Comparison of ENCODE assay signal across 15 cellular contexts in genomic region chr11:122138759-122139594, GRCh38. TPM values are rescaled to one million over a fixed set of nuclear protein-coding genes. Genes with fewer than 3 reads are reported as not detected.
DNase-seq lines count a peak whose midpoint lies in the region; ATAC-seq and TF ChIP-seq lines count a peak whose summit lies in the region.
"Had no signal": no experiment of that assay in that cellular context is flagged by ENCODE, and none has a peak within 500 bp of the region (broad histone marks: within the 10 kb centered on the region; RNA-seq: fewer than 3 reads in every experiment).

No MANE protein-coding gene starts in this region.

- peak overlapping the region; percentile 29 to 92 for H2BK12ac ChIP-seq in mesenchymal stem cell (ENCODE audit: low read length in 2 of 2)

- no peak overlapping the region for H4K91ac ChIP-seq in mesenchymal stem cell (ENCODE audit: low read length)

- peak overlapping the region; percentile 74; the same call in 1 of the 2 replicates for H3K27ac ChIP-seq in PC-9
- H3K27ac ChIP-seq in endodermal cell (ENCODE audit: low read depth, low read length), result no peak overlapping the region
- peak overlapping the region; percentile 44 for H3K27ac ChIP-seq in mesenchymal stem cell (ENCODE audit: low read length, poor library complexity, severe bottlenecking)
- no peak overlapping the region for H3K27ac ChIP-seq in neural progenitor cell
- no peak overlapping the region for H3K27ac ChIP-seq in CD8-positive, alpha-beta T cell (ENCODE audit: low read depth, low read length)

- H3K4me3 Mint-ChIP-seq in endodermal cell, result no peak overlapping the region
- H3K4me3 Mint-ChIP-seq in type B pancreatic cell, result no peak overlapping the region
- no peak overlapping the region for H3K4me3 Mint-ChIP-seq in neural progenitor cell
- H3K4me3 Mint-ChIP-seq in CD8-positive, alpha-beta T cell, result no peak overlapping the region
- H3K4me3 Mint-ChIP-seq: activated CD4-positive, alpha-beta memory T cell treated with anti-CD3 and anti-CD28 coated beads for 36 hours; activated T-helper 17 cell treated with anti-CD3 and anti-CD28 coated beads, Interleukin-2, amount 50 U/mL, for 72 hours had no signal

- no peak overlapping the region for H2BK15ac ChIP-seq in mesenchymal stem cell (ENCODE audit: low read depth, poor library complexity, severe bottlenecking)

- peak; percentile 54 for DNase-seq in EL
- no peak for DNase-seq in PC-9
- peak; percentile 37 for DNase-seq in endodermal cell
- peak; percentile 72 for DNase-seq in mesenchymal stem cell
- DNase-seq in type B pancreatic cell (ENCODE audit: extremely low spot score, unreplicated experiment), result no peak
- no peak for DNase-seq in neural progenitor cell (ENCODE audit: low spot score)
- DNase-seq in CD8-positive, alpha-beta T cell, result no peak
- DNase-seq: activated CD4-positive, alpha-beta memory T cell treated with anti-CD3 and anti-CD28 coated beads for 36 hours; foreskin fibroblast; NCI-H82; posterior cingulate gyrus; SHP77; T1000 had no signal

- H2AFZ ChIP-seq in PC-9, result no peak overlapping the region
- H2AFZ ChIP-seq in mesenchymal stem cell (ENCODE audit: low read depth, low read length), result no peak overlapping the region
- no peak overlapping the region for H2AFZ ChIP-seq in neural progenitor cell (replicated peaks)

- H3K9me3 ChIP-seq in PC-9 (ENCODE audit: insufficient read depth, low read depth) (no peaks in the 10 kb centered on the region; the same call in 1 of the 2 replicates), endodermal cell (ENCODE audit: control insufficient read depth, low read length) (no peaks in the 10 kb centered on the region), mesenchymal stem cell (ENCODE audit: control insufficient read depth, low read length) (no peaks in the 10 kb centered on the region), neural progenitor cell (ENCODE audit: low read depth) (no peaks in the 10 kb centered on the region)
- H3K9me3 ChIP-seq in CD8-positive, alpha-beta T cell (ENCODE audit: low read length), result no peaks in the 10 kb centered on the region

- peaks cover 89% of the 10 kb centered on the region for H3K27me3 Mint-ChIP-seq in endodermal cell (ENCODE audit: insufficient read depth)
- H3K27me3 Mint-ChIP-seq in type B pancreatic cell, result peaks cover 7% of the 10 kb centered on the region
- no peaks in the 10 kb centered on the region for H3K27me3 Mint-ChIP-seq in neural progenitor cell (ENCODE audit: insufficient read depth, low read depth)
- no peaks in the 10 kb centered on the region for H3K27me3 Mint-ChIP-seq in CD8-positive, alpha-beta T cell (ENCODE audit: low read depth)
- H3K27me3 Mint-ChIP-seq: activated CD4-positive, alpha-beta memory T cell treated with anti-CD3 and anti-CD28 coated beads for 36 hours; activated T-helper 17 cell treated with anti-CD3 and anti-CD28 coated beads, Interleukin-2, amount 50 U/mL, for 72 hours had no signal

- no peak overlapping the region for H3K27ac Mint-ChIP-seq in endodermal cell
- H3K27ac Mint-ChIP-seq in type B pancreatic cell, result no peak overlapping the region
- no peak overlapping the region for H3K27ac Mint-ChIP-seq in neural progenitor cell
- H3K27ac Mint-ChIP-seq in CD8-positive, alpha-beta T cell, result no peak overlapping the region
- H3K27ac Mint-ChIP-seq: activated CD4-positive, alpha-beta memory T cell treated with anti-CD3 and anti-CD28 coated beads for 36 hours; activated T-helper 17 cell treated with anti-CD3 and anti-CD28 coated beads, Interleukin-2, amount 50 U/mL, for 72 hours had no signal

- H3K79me1 ChIP-seq in mesenchymal stem cell (replicated peaks; ENCODE audit: low read length, poor library complexity, severe bottlenecking), result no peaks in the 10 kb centered on the region

- H3K23ac ChIP-seq in mesenchymal stem cell (ENCODE audit: low read length in 2 of 2), result no peak overlapping the region

- CTCF ChIA-PET in PC-9 (lab: Charles Lee), result no interaction called here
- CTCF ChIA-PET in CD8-positive, alpha-beta T cell (lab: Charles Lee), result no interaction called here

- peak overlapping the region; percentile 39 to 95 for H3K4ac ChIP-seq in mesenchymal stem cell (ENCODE audit: low read depth in 1 of 2, low read length in 2 of 2)

- H3K36me3 Mint-ChIP-seq in endodermal cell (ENCODE audit: low read depth), result no peaks in the 10 kb centered on the region
- H3K36me3 Mint-ChIP-seq in type B pancreatic cell, result peaks cover 4% of the 10 kb centered on the region
- H3K36me3 Mint-ChIP-seq in neural progenitor cell, result no peaks in the 10 kb centered on the region
- H3K36me3 Mint-ChIP-seq in CD8-positive, alpha-beta T cell, result no peaks in the 10 kb centered on the region
- H3K36me3 Mint-ChIP-seq: activated CD4-positive, alpha-beta memory T cell treated with anti-CD3 and anti-CD28 coated beads for 36 hours had no signal

- H3K79me2 ChIP-seq in PC-9 (ENCODE audit: low read depth) (peaks cover 17% of the 10 kb centered on the region; the same call in 1 of the 2 replicates), neural progenitor cell (ENCODE audit: low read depth) (no peaks in the 10 kb centered on the region)

- WGBS in endodermal cell (ENCODE audit: insufficient coverage in 1 of 2, insufficient read length in 1 of 2), 2 experiments, result 59 to 60% methylated on average over 3 to 4 of the region's 5 CpGs
- WGBS in mesenchymal stem cell, result 48% methylated on average over 3 of the region's 5 CpGs

- peak overlapping the region; percentile 61 to 82 for H3K18ac ChIP-seq in mesenchymal stem cell (ENCODE audit: low read depth in 1 of 2, low read length in 2 of 2)

- H3K9me3 Mint-ChIP-seq in endodermal cell (no peaks in the 10 kb centered on the region), type B pancreatic cell (no peaks in the 10 kb centered on the region), neural progenitor cell (no peaks in the 10 kb centered on the region)
- no peaks in the 10 kb centered on the region for H3K9me3 Mint-ChIP-seq in CD8-positive, alpha-beta T cell
- H3K9me3 Mint-ChIP-seq: activated CD4-positive, alpha-beta memory T cell treated with anti-CD3 and anti-CD28 coated beads for 36 hours; activated T-helper 17 cell treated with anti-CD3 and anti-CD28 coated beads, Interleukin-2, amount 50 U/mL, for 72 hours had no signal

- H3K4me1 ChIP-seq in PC-9 (replicated peaks; ENCODE audit: insufficient read depth), result peaks cover 55% of the 10 kb centered on the region
- no peaks in the 10 kb centered on the region for H3K4me1 ChIP-seq in endodermal cell (ENCODE audit: control insufficient read depth, insufficient read depth, low read length)
- H3K4me1 ChIP-seq in mesenchymal stem cell (ENCODE audit: control insufficient read depth, insufficient read depth, low read depth, low read length), result peaks cover 4% of the 10 kb centered on the region
- no peaks in the 10 kb centered on the region for H3K4me1 ChIP-seq in neural progenitor cell
- no peaks in the 10 kb centered on the region for H3K4me1 ChIP-seq in CD8-positive, alpha-beta T cell (ENCODE audit: insufficient read depth, low read length)

- H3K4me3 ChIP-seq in PC-9, result no peak overlapping the region
- no peak overlapping the region for H3K4me3 ChIP-seq in endodermal cell (ENCODE audit: low read length)
- peak overlapping the region in 1 of 2 experiments; percentile 31 for H3K4me3 ChIP-seq in mesenchymal stem cell (ENCODE audit: insufficient read depth in 1 of 2, low read depth in 1 of 2, low read length in 2 of 2)
- H3K4me3 ChIP-seq in neural progenitor cell, result no peak overlapping the region
- H3K4me3 ChIP-seq in CD8-positive, alpha-beta T cell (ENCODE audit: low read depth, low read length), result no peak overlapping the region

- no peak overlapping the region for H3K4me2 ChIP-seq in PC-9
- H3K4me2 ChIP-seq in mesenchymal stem cell (ENCODE audit: low read length, poor library complexity, severe bottlenecking), result no peak overlapping the region
- no peak overlapping the region for H3K4me2 ChIP-seq in neural progenitor cell

- POLR2A ChIA-PET in PC-9 (lab: Charles Lee; ENCODE audit: unreplicated experiment), result no interaction called here
- POLR2A ChIA-PET in CD8-positive, alpha-beta T cell (lab: Charles Lee), result no interaction called here

- H3F3A ChIP-seq in PC-9 (ENCODE audit: insufficient read depth, low read depth), result peaks cover 37% of the 10 kb centered on the region
- H3F3A ChIP-seq in neural progenitor cell (ENCODE audit: low read depth), result no peaks in the 10 kb centered on the region

- no peaks in the 10 kb centered on the region for H3K9me2 ChIP-seq in PC-9 (ENCODE audit: insufficient read depth)

- no peak overlapping the region for H3K9ac ChIP-seq in endodermal cell (ENCODE audit: extremely low read depth, low read length, poor library complexity, severe bottlenecking)
- H3K9ac ChIP-seq in mesenchymal stem cell (ENCODE audit: low read length), result peak overlapping the region; percentile 71
- H3K9ac ChIP-seq in neural progenitor cell, result no peak overlapping the region

- H3K36me3 ChIP-seq in PC-9 (ENCODE audit: low read depth) (peaks cover 11% of the 10 kb centered on the region), endodermal cell (ENCODE audit: control insufficient read depth, insufficient read depth, low read length) (no peaks in the 10 kb centered on the region), mesenchymal stem cell (ENCODE audit: control insufficient read depth in 1 of 2, insufficient read depth in 2 of 2, low read depth in 1 of 2, low read length in 2 of 2) (peaks cover 2 to 54% of the 10 kb centered on the region in 2 experiments), neural progenitor cell (no peaks in the 10 kb centered on the region)
- H3K36me3 ChIP-seq in CD8-positive, alpha-beta T cell (ENCODE audit: insufficient read depth, low read length), result no peaks in the 10 kb centered on the region

- no peak overlapping the region for H2BK120ac ChIP-seq in mesenchymal stem cell (ENCODE audit: low read depth, low read length)

- H3K4me1 Mint-ChIP-seq in endodermal cell (peaks cover 11% of the 10 kb centered on the region), type B pancreatic cell (ENCODE audit: unreplicated experiment) (peaks cover 17% of the 10 kb centered on the region), neural progenitor cell (peaks cover 21% of the 10 kb centered on the region)
- no peaks in the 10 kb centered on the region for H3K4me1 Mint-ChIP-seq in CD8-positive, alpha-beta T cell (ENCODE audit: low read depth)
- H3K4me1 Mint-ChIP-seq: activated T-helper 17 cell treated with anti-CD3 and anti-CD28 coated beads, Interleukin-2, amount 50 U/mL, for 72 hours had no signal

- no TSS peak for BruUV-seq in PC-9 (replicated peaks; lab: Mats Ljungman, UMichigan)

- peak overlapping the region; percentile 91 for H2AK5ac ChIP-seq in mesenchymal stem cell (ENCODE audit: low read length, severe bottlenecking)

- TF ChIP-seq CTCF in PC-9 (conservative IDR thresholded peaks at IDR 0.05), result no peak
- TF ChIP-seq CTCF in endodermal cell (conservative IDR thresholded peaks at IDR 0.05), result no peak
- no peak for TF ChIP-seq CTCF in type B pancreatic cell (conservative IDR thresholded peaks at IDR 0.05)
- TF ChIP-seq CTCF in neural progenitor cell (IDR thresholded peaks at IDR 0.05), result no peak
- no peak for TF ChIP-seq CTCF in CD8-positive, alpha-beta T cell (IDR thresholded peaks at IDR 0.05)

- H4K20me1 ChIP-seq in PC-9 (ENCODE audit: insufficient read depth) (no peaks in the 10 kb centered on the region), neural progenitor cell (ENCODE audit: low read depth) (no peaks in the 10 kb centered on the region)

- H3K27me3 ChIP-seq in PC-9 (ENCODE audit: insufficient read depth, low read depth) (no peaks in the 10 kb centered on the region), endodermal cell (ENCODE audit: control insufficient read depth, insufficient read depth, low read length, poor library complexity, severe bottlenecking) (peaks cover 94% of the 10 kb centered on the region), mesenchymal stem cell (ENCODE audit: control insufficient read depth in 1 of 2, insufficient read depth in 1 of 2, low read length in 2 of 2) (no peaks in the 10 kb centered on the region), neural progenitor cell (peaks cover 36% of the 10 kb centered on the region)
- H3K27me3 ChIP-seq in CD8-positive, alpha-beta T cell (ENCODE audit: insufficient read depth, low read length), result no peaks in the 10 kb centered on the region

- no peak overlapping the region for H2BK5ac ChIP-seq in mesenchymal stem cell (ENCODE audit: low read depth, low read length, poor library complexity, severe bottlenecking)

- peak overlapping the region in 1 of 2 experiments; percentile 32 for H3K14ac ChIP-seq in mesenchymal stem cell (ENCODE audit: low read length in 2 of 2)

- intact Hi-C loops in PC-9 (cut with micrococcal nuclease; ENCODE audit: unreplicated experiment), result loop anchor here (10.0 kb wide), 1 partner anchor 484 kb away; no protein-coding TSS in a partner anchor
- intact Hi-C loops in CD8-positive, alpha-beta T cell (cut with DNase I, micrococcal nuclease), result no loop called here

- no peak overlapping the region for H4K8ac ChIP-seq in mesenchymal stem cell (ENCODE audit: low read length)

- no peak for ATAC-seq in GM21381 (IDR thresholded peaks at IDR 0.05; ENCODE audit: unreplicated experiment)
- no peak for ATAC-seq in CD8-positive, alpha-beta T cell
- ATAC-seq: activated T-helper 17 cell treated with anti-CD3 and anti-CD28 coated beads, Interleukin-2, amount 50 U/mL, for 72 hours had no signal

RNA-seq across cellular contexts. Expression of gene BLID, which starts 23.0 kb away (rescaled TPM):
- 1.8 and 2.0 TPM in 2 replicates for total RNA-seq in PC-9 (2021)
- not detected for total RNA-seq in endodermal cell
- not detected for polyA plus RNA-seq in endodermal cell (2013, experiment 1 of 2)
- not detected for polyA plus RNA-seq in endodermal cell (2013, experiment 2 of 2)
- not detected for polyA plus RNA-seq in mesenchymal stem cell (2013, experiment 1 of 2)
- not detected for polyA plus RNA-seq in mesenchymal stem cell (2013, experiment 2 of 2)
- total RNA-seq in type B pancreatic cell (ENCODE audit: low replicate concordance), result 0.33 and 0.48 TPM in 2 replicates
- not detected in 2 replicates for total RNA-seq in neural progenitor cell (ENCODE audit: low replicate concordance)
- not detected for total RNA-seq in CD8-positive, alpha-beta T cell
- total RNA-seq: activated CD4-positive, alpha-beta memory T cell treated with anti-CD3 and anti-CD28 coated beads for 36 hours; activated T-helper 17 cell treated with anti-CD3 and anti-CD28 coated beads, Interleukin-2, amount 50 U/mL, for 72 hours had no signal

Comparison
In these comparisons a context has a peak if more than half of its experiments do, and no peak if none do; other contexts are left out.
1. DNase-seq: peak in EL (single experiment), endodermal cell (single experiment) and mesenchymal stem cell (single experiment); none in PC-9 (0 of 2), type B pancreatic cell (single experiment), neural progenitor cell (single experiment) and CD8-positive, alpha-beta T cell (0 of 7).
2. H3K27ac ChIP-seq: peak in PC-9 (single experiment) and mesenchymal stem cell (single experiment); none in endodermal cell (single experiment), neural progenitor cell (single experiment) and CD8-positive, alpha-beta T cell (single experiment).